In genomic region chr6:161439093-161439492, GRCh38 we compare ENCODE assay signal across 8 cellular contexts.
DNase-seq lines count a peak whose midpoint lies in the region; ATAC-seq and TF ChIP-seq lines count a peak whose summit lies in the region.

No MANE protein-coding gene starts in this region.

- TF ChIP-seq CTCF in cardiac fibroblast (IDR thresholded peaks at IDR 0.05; ENCODE audit: low read depth, low read length): no peak

- no peak for ATAC-seq in GM19467 (IDR thresholded peaks at IDR 0.05; ENCODE audit: unreplicated experiment)
- no peak for ATAC-seq in GM21423 (IDR thresholded peaks at IDR 0.05; ENCODE audit: unreplicated experiment)

- H3K4me3 ChIP-seq in cardiac fibroblast (replicated peaks in 1 of 2; ENCODE audit: low read depth in 2 of 2, low read length in 2 of 2): no peak overlapping the region

- DNase-seq in DMS 273 treated with DMSO at 0.1 percent for 48 hours (lab: John Stamatoyannopoulos, UW) (peak; percentile 71), NCI-H2196 treated with DMSO at 0.1 percent for 48 hours (lab: John Stamatoyannopoulos, UW; ENCODE audit: unreplicated experiment) (peak; percentile 26), cardiac fibroblast (ENCODE audit: low read depth in 2 of 2) (peak; percentile 95), nucleus accumbens (lab: John Stamatoyannopoulos, UW) (peak in 54 of 56 donors; percentile 15 to 88 (median 70))
- DNase-seq in activated CD4-positive, alpha-beta T cell treated with anti-CD3 and anti-CD28 coated beads, Interleukin-2, amount 50 U/mL, for 4 hours: no peak
- DNase-seq in central memory CD4-positive, alpha-beta T cell: no peak

Comparison
In these comparisons a context has a peak if more than half of its experiments do, and no peak if none do; other contexts are left out.
1. DNase-seq: peak in DMS 273 treated with DMSO at 0.1 percent for 48 hours (single experiment), NCI-H2196 treated with DMSO at 0.1 percent for 48 hours (single experiment), cardiac fibroblast (2 of 2) and nucleus accumbens (54 of 56); none in activated CD4-positive, alpha-beta T cell treated with anti-CD3 and anti-CD28 coated beads, Interleukin-2, amount 50 U/mL, for 4 hours (0 of 2) and central memory CD4-positive, alpha-beta T cell (single experiment).